ENCODE assay signal across 9 cellular contexts in the genomic region with DNA sequence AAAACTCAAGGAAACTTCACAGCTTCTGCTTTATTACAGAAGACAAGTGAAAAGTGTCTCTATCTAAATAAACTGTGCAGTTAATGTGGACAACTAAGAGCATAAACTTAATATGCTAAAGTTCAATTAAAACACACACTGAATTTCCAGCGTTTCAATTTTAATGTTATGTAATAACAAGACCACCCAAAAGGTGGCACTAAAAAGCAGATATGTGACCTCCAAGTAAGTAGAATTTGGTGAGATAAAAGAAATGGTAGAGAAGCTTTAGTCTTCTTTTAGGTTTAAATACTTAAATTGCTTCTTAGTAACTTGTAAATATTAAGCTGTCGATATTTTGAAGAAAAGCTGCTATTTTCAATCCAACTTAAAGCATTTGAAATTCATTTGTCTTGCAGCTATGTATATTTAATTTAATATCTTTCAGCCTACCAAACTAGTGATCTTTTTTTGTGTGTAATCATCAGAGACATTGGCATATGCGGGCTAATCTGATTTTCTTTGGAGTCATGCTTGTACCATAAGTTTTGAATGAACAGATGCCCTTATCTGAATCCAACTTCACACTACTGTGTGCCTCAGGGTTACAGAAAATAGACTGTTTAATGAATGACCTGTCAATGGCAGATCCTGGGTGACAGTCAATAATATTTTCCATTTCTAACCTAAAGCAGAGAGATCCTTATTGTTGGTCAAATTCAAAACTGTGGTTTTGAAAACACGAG. TPM values are rescaled to one million over a fixed set of nuclear protein-coding genes. Genes with fewer than 3 reads are reported as not detected.
DNase-seq lines count a peak whose midpoint lies in the region; ATAC-seq, FAIRE-seq and TF ChIP-seq lines count a peak whose summit lies in the region.
"Had no signal": no experiment of that assay in that cellular context is flagged by ENCODE, and none has a peak within 500 bp of the region (broad histone marks: within the 10 kb centered on the region; RNA-seq: fewer than 3 reads in every experiment).

No MANE protein-coding gene starts in this region.

- ATAC-seq in heart left ventricle (no peak), Panc1 (no peak), foreskin keratinocyte (no peak), HG03039 (IDR thresholded peaks at IDR 0.05; ENCODE audit: unreplicated experiment) (no peak)
- ATAC-seq: T-helper 17 cell had no signal

- H3K36me3 ChIP-seq in heart left ventricle (no peaks in the 10 kb centered on the region), right atrium auricular region (no peaks in the 10 kb centered on the region), Panc1 (ENCODE audit: control insufficient read depth, insufficient read depth, low read length) (no peaks in the 10 kb centered on the region)

- BruUV-seq in Panc1 (replicated peaks; lab: Mats Ljungman, UMichigan): no TSS peak

- peaks cover 0 to 5% (median 0%) of the 10 kb centered on the region in 12 donors for H3K4me1 ChIP-seq in heart left ventricle
- H3K4me1 ChIP-seq in right atrium auricular region: no peaks in the 10 kb centered on the region
- H3K4me1 ChIP-seq in Panc1 (ENCODE audit: control insufficient read depth, insufficient read depth, low read length): no peaks in the 10 kb centered on the region
- H3K4me1 ChIP-seq in foreskin keratinocyte: no peaks in the 10 kb centered on the region

- WGBS in heart left ventricle, 4 donors: 50 to 59% (median 58%) methylated on average over 4 of the region's 4 CpGs

- DNase-seq in heart left ventricle: no peak
- DNase-seq in right atrium auricular region (ENCODE audit: low spot score): no peak
- DNase-seq in Panc1 (ENCODE audit: low read depth, low spot score): no peak
- DNase-seq in foreskin keratinocyte: no peak
- DNase-seq in urothelium cell line (ENCODE audit: low spot score): peak; percentile 42
- DNase-seq in NCI-H146 treated with DMSO at 0.1 percent for 48 hours (lab: John Stamatoyannopoulos, UW; ENCODE audit: unreplicated experiment): no peak
- DNase-seq in activated CD4-positive, alpha-beta T cell treated with anti-CD3 and anti-CD28 coated beads, Interleukin-2, amount 50 U/mL, for 4 hours: no peak
- DNase-seq: T-helper 17 cell had no signal

- FAIRE-seq in urothelium cell line (lab: Jason Lieb, UNC): no peak

- TF ChIP-seq CTCF in heart left ventricle (IDR thresholded peaks at IDR 0.05) (peak in 11 of 12 donors; percentile 16 to 57 (median 38)), right atrium auricular region (IDR thresholded peaks at IDR 0.05) (peak in 1 of 2 donors; percentile 53), Panc1 (IDR thresholded peaks at IDR 0.05) (peak; percentile 6; the same call in 1 of the 2 replicates), foreskin keratinocyte (conservative IDR thresholded peaks at IDR 0.05) (peak; percentile 62)

- H3K9me3 ChIP-seq in heart left ventricle (no peaks in the 10 kb centered on the region), right atrium auricular region (no peaks in the 10 kb centered on the region), Panc1 (ENCODE audit: control insufficient read depth, insufficient read depth, low read depth, low read length) (no peaks in the 10 kb centered on the region)

- H3K27ac ChIP-seq in heart left ventricle (no peak overlapping the region), right atrium auricular region (no peak overlapping the region), Panc1 (ENCODE audit: low read length) (no peak overlapping the region), foreskin keratinocyte (no peak overlapping the region)

- CTCF ChIA-PET in Panc1 (lab: Charles Lee): no interaction called here

- in situ Hi-C loops in Panc1 (cut with HindIII; ENCODE audit: low pct_unique_long_range_greater_than_20kb, low sequenced_read_pairs): no loop called here

- intact Hi-C loops in heart left ventricle (cut with DNase I): loop anchor here in 6 of 10 donors (5.0 to 10.0 kb wide), 3 partner anchors 593 to 683 kb away; no protein-coding TSS in a partner anchor
- intact Hi-C loops in Panc1 (cut with micrococcal nuclease; ENCODE audit: unreplicated experiment): no loop called here

- H3K4me3 ChIP-seq in heart left ventricle (no peak overlapping the region), right atrium auricular region (no peak overlapping the region), Panc1 (ENCODE audit: low read depth in 2 of 2, low read length in 2 of 2) (no peak overlapping the region)

- POLR2A ChIA-PET in Panc1 (lab: Charles Lee): no interaction called here

- no peaks in the 10 kb centered on the region for H3K27me3 ChIP-seq in heart left ventricle
- no peaks in the 10 kb centered on the region for H3K27me3 ChIP-seq in right atrium auricular region
- H3K27me3 ChIP-seq in Panc1 (ENCODE audit: control insufficient read depth, insufficient read depth, low read length): no peaks in the 10 kb centered on the region
- H3K27me3 ChIP-seq in foreskin keratinocyte: no peaks in the 10 kb centered on the region

- no peak for TF ChIP-seq POLR2A in heart left ventricle (IDR thresholded peaks at IDR 0.05)

RNA-seq across cellular contexts. Expression of a gene that starts 36.5 kb away (rescaled TPM):
- total RNA-seq in heart left ventricle (10 to 100 TPM; 27.5 to 87.8 (median 61.6) TPM), right atrium auricular region (10 to 100 TPM; 65.9 to 89.7 TPM), Panc1 (2021; ENCODE audit: unreplicated experiment) (3.3 TPM), foreskin keratinocyte (69.7 and 71.7 TPM in 2 replicates)
- polyA plus RNA-seq in heart left ventricle (10 to 100 TPM; 14.8 to 29.9 TPM), foreskin keratinocyte (12.8 and 16.9 TPM in 2 replicates)
- polyA plus RNA-seq in Panc1 (2012; ENCODE audit: insufficient read length): 4.1 TPM
- total RNA-seq: T-helper 17 cell had no signal
